Comparison of ENCODE assay signal across 28 cellular contexts in the genomic region with DNA sequence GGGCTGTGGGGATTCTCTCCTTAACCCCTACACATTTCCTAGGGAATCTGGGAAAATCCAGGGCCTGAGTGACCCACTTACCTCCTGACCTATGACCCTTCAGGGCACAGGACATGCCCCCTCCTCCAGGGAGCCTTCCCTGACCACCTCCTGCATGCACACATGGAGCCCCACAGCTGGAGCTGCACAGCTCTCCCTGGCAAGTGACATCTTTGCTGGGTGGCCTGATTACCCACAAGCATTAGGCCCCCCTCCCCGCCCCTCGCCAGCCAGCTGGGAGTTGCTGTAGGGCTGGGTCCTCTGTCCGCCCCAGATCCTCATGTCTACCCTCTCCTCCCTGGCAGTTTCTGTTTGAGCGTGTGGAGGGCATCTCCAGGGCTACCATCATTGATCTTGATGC. TPM values are rescaled to one million over a fixed set of nuclear protein-coding genes. Genes with fewer than 3 reads are reported as not detected.
"Had no signal": no experiment of that assay in that cellular context is flagged by ENCODE, and none has a peak within 500 bp of the region (broad histone marks: within the 10 kb centered on the region; RNA-seq: fewer than 3 reads in every experiment).

No MANE protein-coding gene starts in this region.

- H3K4me2 ChIP-seq: KMS-11 had no signal

- DNase-seq: activated CD4-positive, alpha-beta T cell treated with anti-CD3 and anti-CD28 coated beads for 48 hours; activated CD4-positive, alpha-beta T cell treated with anti-CD3 and anti-CD28 coated beads, Interleukin-2, amount 50 U/mL, for 4 hours; activated CD4-positive, CD25-positive, alpha-beta regulatory T cell treated with anti-CD3 and anti-CD28 coated beads, Interleukin-2, amount 50 U/mL, for 72 hours; activated CD8-positive, alpha-beta T cell treated with anti-CD3 and anti-CD28 coated beads, Interleukin-2, amount 10 ng/mL, durations not matched to agents 7 days and 5 days; activated effector memory CD4-positive, alpha-beta T cell treated with anti-CD3 and anti-CD28 coated beads, Interleukin-2, amount 50 U/mL, for 16 hours; activated naive CD4-positive, alpha-beta T cell treated with Interleukin-2 at 50 U/mL for 16 hours; activated naive CD8-positive, alpha-beta T cell treated with anti-CD3 and anti-CD28 coated beads, Interleukin-2, amount 50 U/mL, for 24 hours; activated T-cell treated with anti-CD3 and anti-CD28 coated beads, Interleukin-2, amount 50 U/mL, for 4 hours; NCI-H1092 treated with DMSO at 0.1 percent for 48 hours; NCI-H1417 treated with DMSO at 0.1 percent for 48 hours; NCI-H1694; NCI-H2029; NCI-H2107; NCI-H2171 treated with DMSO at 0.1 percent for 48 hours; NCI-H226; NCI-H510A; NCI-H526 treated with DMSO at 0.1 percent for 48 hours; NCI-H82; NK-92 treated with Interleukin-12 subunit alpha and Interleukin-12 subunit beta, amount 100 ng/mL, for 24 hours; OCI-M1; RPMI8226; SHP77 treated with DMSO at 0.1 percent for 48 hours had no signal

- H3K27ac ChIP-seq: KMS-11 had no signal

- H3K9ac ChIP-seq: KMS-11 had no signal

- FAIRE-seq: bronchial epithelial cell had no signal

- ATAC-seq: activated CD8-positive, alpha-beta T cell treated with anti-CD3 and anti-CD28 coated beads, Interleukin-2, amount 10 ng/mL, durations not matched to agents 7 days and 5 days; activated naive CD4-positive, alpha-beta T cell treated with anti-CD3 and anti-CD28 coated beads, Interleukin-2, amount 50 U/mL, for 72 hours; activated naive CD8-positive, alpha-beta T cell treated with anti-CD3 and anti-CD28 coated beads, Interleukin-2, amount 50 U/mL, for 24 hours; activated T-cell treated with anti-CD3 and anti-CD28 coated beads, Interleukin-2, amount 50 U/mL, for 4 hours; Panc1; WTC11 had no signal

RNA-seq across cellular contexts. Expression of gene FBLN2, which starts 47.4 kb away (rescaled TPM):
- total RNA-seq: activated naive CD4-positive, alpha-beta T cell treated with anti-CD3 and anti-CD28 coated beads, Interleukin-2, amount 50 U/mL, for 72 hours; MCF 10A had no signal
